16 cellular contexts compared by ENCODE assay signal in genomic region chr21:43867936-43868335, GRCh38. TPM values are rescaled to one million over a fixed set of nuclear protein-coding genes. Genes with fewer than 3 reads are reported as not detected.
DNase-seq lines count a peak whose midpoint lies in the region; ATAC-seq and TF ChIP-seq lines count a peak whose summit lies in the region.
"Had no signal": no experiment of that assay in that cellular context is flagged by ENCODE, and none has a peak within 500 bp of the region (broad histone marks: within the 10 kb centered on the region; RNA-seq: fewer than 3 reads in every experiment).

No MANE protein-coding gene starts in this region.

- no peaks in the 10 kb centered on the region for H3K27me3 ChIP-seq in CD4-positive, alpha-beta T cell (ENCODE audit: control insufficient read depth, insufficient read depth, low read length)

- DNase-seq in CD4-positive, alpha-beta T cell: no peak
- DNase-seq in HuH-7.5 (ENCODE audit: low spot score): peak; percentile 41
- no peak for DNase-seq in naive thymus-derived CD8-positive, alpha-beta T cell
- no peak for DNase-seq in cerebellum (ENCODE audit: low spot score)
- DNase-seq: activated CD4-positive, alpha-beta T cell treated with anti-CD3 and anti-CD28 coated beads, Interleukin-2, amount 50 U/mL, for 1 hour; amniotic stem cell; effector CD4-positive, alpha-beta T cell; head of caudate nucleus; NCI-H187 treated with DMSO at 0.1 percent for 48 hours; NCI-H82 had no signal

- no peaks in the 10 kb centered on the region for H3K27me3 Mint-ChIP-seq in CD4-positive, alpha-beta T cell
- H3K27me3 Mint-ChIP-seq in brain: peaks cover 3% of the 10 kb centered on the region
- H3K27me3 Mint-ChIP-seq in naive thymus-derived CD8-positive, alpha-beta T cell: no peaks in the 10 kb centered on the region

- CTCF ChIA-PET in CD4-positive, alpha-beta T cell (lab: Charles Lee): no interaction called here

- H3K36me3 Mint-ChIP-seq in CD4-positive, alpha-beta T cell (ENCODE audit: low read depth): peaks cover 46% of the 10 kb centered on the region
- peaks cover 47% of the 10 kb centered on the region for H3K36me3 Mint-ChIP-seq in brain
- peaks cover 0 to 29% (median 3%) of the 10 kb centered on the region in 3 donors for H3K36me3 Mint-ChIP-seq in naive thymus-derived CD8-positive, alpha-beta T cell

- peak overlapping the region; percentile 88 for H3K4me3 Mint-ChIP-seq in CD4-positive, alpha-beta T cell
- H3K4me3 Mint-ChIP-seq in brain: peak overlapping the region; percentile 76 to 89 (median 83)
- H3K4me3 Mint-ChIP-seq in naive thymus-derived CD8-positive, alpha-beta T cell: peak overlapping the region in 9 of 10 donors; percentile 7 to 91 (median 82)

- intact Hi-C loops in CD4-positive, alpha-beta T cell (cut with DNase I, micrococcal nuclease): loop anchor here (2.0 to 5.0 kb wide), 3 partner anchors 25 to 76 kb away; no protein-coding TSS in a partner anchor

- POLR2A ChIA-PET in CD4-positive, alpha-beta T cell (lab: Charles Lee): interaction anchor here (1.0 to 1.5 kb wide), 3 partner anchors 16 to 54 kb away, joined by 3 to 5 read pairs (median 4); no protein-coding TSS in a partner anchor
- POLR2A ChIA-PET in naive thymus-derived CD8-positive, alpha-beta T cell (lab: Charles Lee): no interaction called here

- no peaks in the 10 kb centered on the region for H3K9me3 ChIP-seq in CD4-positive, alpha-beta T cell (ENCODE audit: control insufficient read depth, low read length)
- H3K9me3 ChIP-seq: mucosa of descending colon had no signal

- no peak for ATAC-seq in CD4-positive, alpha-beta T cell (ENCODE audit: poor library complexity)
- no peak for ATAC-seq in naive thymus-derived CD8-positive, alpha-beta T cell
- no peak for ATAC-seq in HG03196 (IDR thresholded peaks at IDR 0.05; ENCODE audit: unreplicated experiment)
- ATAC-seq in HG03342 (IDR thresholded peaks at IDR 0.05; ENCODE audit: unreplicated experiment): no peak
- ATAC-seq in HG03354 (IDR thresholded peaks at IDR 0.05; ENCODE audit: poor library complexity, severe bottlenecking, unreplicated experiment): no peak
- ATAC-seq: SK-N-SH treated with all-trans-retinoic acid at 6 μM for 48 hours had no signal

- no peak overlapping the region for H3K27ac ChIP-seq in CD4-positive, alpha-beta T cell (ENCODE audit: low read depth, low read length)

- no peaks in the 10 kb centered on the region for H3K9me3 Mint-ChIP-seq in CD4-positive, alpha-beta T cell
- peaks cover 0 to 10% (median 8%) of the 10 kb centered on the region in 5 experiments for H3K9me3 Mint-ChIP-seq in brain
- H3K9me3 Mint-ChIP-seq in naive thymus-derived CD8-positive, alpha-beta T cell: no peaks in the 10 kb centered on the region

- H3K27ac Mint-ChIP-seq in CD4-positive, alpha-beta T cell: peak overlapping the region; percentile 91
- H3K27ac Mint-ChIP-seq in brain: peak overlapping the region in 3 of 5 experiments; percentile 4 to 74 (median 70)
- peak overlapping the region; percentile 77 to 94 (median 90) for H3K27ac Mint-ChIP-seq in naive thymus-derived CD8-positive, alpha-beta T cell

- peaks cover 58% of the 10 kb centered on the region for H3K4me1 Mint-ChIP-seq in CD4-positive, alpha-beta T cell (ENCODE audit: low read depth)
- H3K4me1 Mint-ChIP-seq in brain: peaks cover 33% of the 10 kb centered on the region
- peaks cover 33 to 59% (median 53%) of the 10 kb centered on the region in 4 donors for H3K4me1 Mint-ChIP-seq in naive thymus-derived CD8-positive, alpha-beta T cell

- TF ChIP-seq CTCF in CD4-positive, alpha-beta T cell (IDR thresholded peaks at IDR 0.05): no peak
- TF ChIP-seq CTCF in brain (conservative IDR thresholded peaks at IDR 0.05): no peak

RNA-seq across cellular contexts. Expression of gene AGPAT3, which starts 2.9 kb away (rescaled TPM):
- 10 to 100 TPM; 40.8 to 43.4 TPM for total RNA-seq in CD4-positive, alpha-beta T cell
- 46.2 TPM for polyA plus RNA-seq in brain (ENCODE audit: insufficient read depth, low read depth, low replicate concordance)
- 10 to 100 TPM; 59.0 TPM for total RNA-seq in naive thymus-derived CD8-positive, alpha-beta T cell
- polyA plus RNA-seq in naive thymus-derived CD8-positive, alpha-beta T cell: 10 to 100 TPM; 10.9 to 18.0 (median 13.2) TPM
- total RNA-seq in cerebellum: 32.3 TPM
